Comparison of ENCODE assay signal across 2 cellular contexts in the genomic region with DNA sequence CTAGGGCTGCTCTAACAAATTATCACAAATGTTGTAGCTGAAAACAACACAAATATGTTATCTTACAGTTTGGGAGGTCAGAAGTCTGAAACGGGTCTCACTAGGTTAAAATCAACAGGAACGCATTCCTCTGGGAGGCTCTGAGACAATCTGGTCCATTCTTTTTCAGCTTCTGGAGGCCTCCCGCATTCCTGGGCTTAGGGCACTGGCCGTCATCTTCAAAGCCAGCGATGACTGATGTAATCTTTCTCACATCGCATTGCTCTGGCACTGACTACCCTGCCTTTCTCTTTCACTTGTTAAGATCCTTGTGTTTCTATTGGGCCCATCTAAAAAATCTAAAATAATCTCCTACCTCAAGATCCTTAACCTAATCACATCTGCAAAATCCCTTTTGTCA.
TF ChIP-seq lines count a peak whose summit lies in the region.

No MANE protein-coding gene starts in this region.

TF ChIP-seq in GM23338, 12 proteins besides CTCF, POLR2A, EP300 and RAD21:
- TF ChIP-seq, protein P1, sequence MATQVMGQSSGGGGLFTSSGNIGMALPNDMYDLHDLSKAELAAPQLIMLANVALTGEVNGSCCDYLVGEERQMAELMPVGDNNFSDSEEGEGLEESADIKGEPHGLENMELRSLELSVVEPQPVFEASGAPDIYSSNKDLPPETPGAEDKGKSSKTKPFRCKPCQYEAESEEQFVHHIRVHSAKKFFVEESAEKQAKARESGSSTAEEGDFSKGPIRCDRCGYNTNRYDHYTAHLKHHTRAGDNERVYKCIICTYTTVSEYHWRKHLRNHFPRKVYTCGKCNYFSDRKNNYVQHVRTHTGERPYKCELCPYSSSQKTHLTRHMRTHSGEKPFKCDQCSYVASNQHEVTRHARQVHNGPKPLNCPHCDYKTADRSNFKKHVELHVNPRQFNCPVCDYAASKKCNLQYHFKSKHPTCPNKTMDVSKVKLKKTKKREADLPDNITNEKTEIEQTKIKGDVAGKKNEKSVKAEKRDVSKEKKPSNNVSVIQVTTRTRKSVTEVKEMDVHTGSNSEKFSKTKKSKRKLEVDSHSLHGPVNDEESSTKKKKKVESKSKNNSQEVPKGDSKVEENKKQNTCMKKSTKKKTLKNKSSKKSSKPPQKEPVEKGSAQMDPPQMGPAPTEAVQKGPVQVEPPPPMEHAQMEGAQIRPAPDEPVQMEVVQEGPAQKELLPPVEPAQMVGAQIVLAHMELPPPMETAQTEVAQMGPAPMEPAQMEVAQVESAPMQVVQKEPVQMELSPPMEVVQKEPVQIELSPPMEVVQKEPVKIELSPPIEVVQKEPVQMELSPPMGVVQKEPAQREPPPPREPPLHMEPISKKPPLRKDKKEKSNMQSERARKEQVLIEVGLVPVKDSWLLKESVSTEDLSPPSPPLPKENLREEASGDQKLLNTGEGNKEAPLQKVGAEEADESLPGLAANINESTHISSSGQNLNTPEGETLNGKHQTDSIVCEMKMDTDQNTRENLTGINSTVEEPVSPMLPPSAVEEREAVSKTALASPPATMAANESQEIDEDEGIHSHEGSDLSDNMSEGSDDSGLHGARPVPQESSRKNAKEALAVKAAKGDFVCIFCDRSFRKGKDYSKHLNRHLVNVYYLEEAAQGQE (IDR thresholded peaks at IDR 0.05; ENCODE audit: unreplicated experiment): no peak
- TF ChIP-seq, protein P2, sequence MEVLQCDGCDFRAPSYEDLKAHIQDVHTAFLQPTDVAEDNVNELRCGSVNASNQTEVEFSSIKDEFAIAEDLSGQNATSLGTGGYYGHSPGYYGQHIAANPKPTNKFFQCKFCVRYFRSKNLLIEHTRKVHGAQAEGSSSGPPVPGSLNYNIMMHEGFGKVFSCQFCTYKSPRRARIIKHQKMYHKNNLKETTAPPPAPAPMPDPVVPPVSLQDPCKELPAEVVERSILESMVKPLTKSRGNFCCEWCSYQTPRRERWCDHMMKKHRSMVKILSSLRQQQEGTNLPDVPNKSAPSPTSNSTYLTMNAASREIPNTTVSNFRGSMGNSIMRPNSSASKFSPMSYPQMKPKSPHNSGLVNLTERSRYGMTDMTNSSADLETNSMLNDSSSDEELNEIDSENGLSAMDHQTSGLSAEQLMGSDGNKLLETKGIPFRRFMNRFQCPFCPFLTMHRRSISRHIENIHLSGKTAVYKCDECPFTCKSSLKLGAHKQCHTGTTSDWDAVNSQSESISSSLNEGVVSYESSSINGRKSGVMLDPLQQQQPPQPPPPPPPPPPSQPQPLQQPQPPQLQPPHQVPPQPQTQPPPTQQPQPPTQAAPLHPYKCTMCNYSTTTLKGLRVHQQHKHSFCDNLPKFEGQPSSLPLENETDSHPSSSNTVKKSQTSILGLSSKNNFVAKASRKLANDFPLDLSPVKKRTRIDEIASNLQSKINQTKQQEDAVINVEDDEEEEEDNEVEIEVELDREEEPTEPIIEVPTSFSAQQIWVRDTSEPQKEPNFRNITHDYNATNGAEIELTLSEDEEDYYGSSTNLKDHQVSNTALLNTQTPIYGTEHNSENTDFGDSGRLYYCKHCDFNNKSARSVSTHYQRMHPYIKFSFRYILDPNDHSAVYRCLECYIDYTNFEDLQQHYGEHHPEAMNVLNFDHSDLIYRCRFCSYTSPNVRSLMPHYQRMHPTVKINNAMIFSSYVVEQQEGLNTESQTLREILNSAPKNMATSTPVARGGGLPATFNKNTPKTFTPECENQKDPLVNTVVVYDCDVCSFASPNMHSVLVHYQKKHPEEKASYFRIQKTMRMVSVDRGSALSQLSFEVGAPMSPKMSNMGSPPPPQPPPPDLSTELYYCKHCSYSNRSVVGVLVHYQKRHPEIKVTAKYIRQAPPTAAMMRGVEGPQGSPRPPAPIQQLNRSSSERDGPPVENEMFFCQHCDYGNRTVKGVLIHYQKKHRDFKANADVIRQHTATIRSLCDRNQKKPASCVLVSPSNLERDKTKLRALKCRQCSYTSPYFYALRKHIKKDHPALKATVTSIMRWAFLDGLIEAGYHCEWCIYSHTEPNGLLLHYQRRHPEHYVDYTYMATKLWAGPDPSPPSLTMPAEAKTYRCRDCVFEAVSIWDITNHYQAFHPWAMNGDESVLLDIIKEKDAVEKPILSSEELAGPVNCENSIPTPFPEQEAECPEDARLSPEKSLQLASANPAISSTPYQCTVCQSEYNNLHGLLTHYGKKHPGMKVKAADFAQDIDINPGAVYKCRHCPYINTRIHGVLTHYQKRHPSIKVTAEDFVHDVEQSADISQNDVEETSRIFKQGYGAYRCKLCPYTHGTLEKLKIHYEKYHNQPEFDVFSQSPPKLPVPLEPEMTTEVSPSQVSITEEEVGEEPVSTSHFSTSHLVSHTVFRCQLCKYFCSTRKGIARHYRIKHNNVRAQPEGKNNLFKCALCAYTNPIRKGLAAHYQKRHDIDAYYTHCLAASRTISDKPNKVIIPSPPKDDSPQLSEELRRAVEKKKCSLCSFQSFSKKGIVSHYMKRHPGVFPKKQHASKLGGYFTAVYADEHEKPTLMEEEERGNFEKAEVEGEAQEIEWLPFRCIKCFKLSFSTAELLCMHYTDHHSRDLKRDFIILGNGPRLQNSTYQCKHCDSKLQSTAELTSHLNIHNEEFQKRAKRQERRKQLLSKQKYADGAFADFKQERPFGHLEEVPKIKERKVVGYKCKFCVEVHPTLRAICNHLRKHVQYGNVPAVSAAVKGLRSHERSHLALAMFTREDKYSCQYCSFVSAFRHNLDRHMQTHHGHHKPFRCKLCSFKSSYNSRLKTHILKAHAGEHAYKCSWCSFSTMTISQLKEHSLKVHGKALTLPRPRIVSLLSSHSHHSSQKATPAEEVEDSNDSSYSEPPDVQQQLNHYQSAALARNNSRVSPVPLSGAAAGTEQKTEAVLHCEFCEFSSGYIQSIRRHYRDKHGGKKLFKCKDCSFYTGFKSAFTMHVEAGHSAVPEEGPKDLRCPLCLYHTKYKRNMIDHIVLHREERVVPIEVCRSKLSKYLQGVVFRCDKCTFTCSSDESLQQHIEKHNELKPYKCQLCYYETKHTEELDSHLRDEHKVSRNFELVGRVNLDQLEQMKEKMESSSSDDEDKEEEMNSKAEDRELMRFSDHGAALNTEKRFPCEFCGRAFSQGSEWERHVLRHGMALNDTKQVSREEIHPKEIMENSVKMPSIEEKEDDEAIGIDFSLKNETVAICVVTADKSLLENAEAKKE (CRISPR knock-in tag; IDR thresholded peaks at IDR 0.05): no peak
- no peak for TF ChIP-seq NANOG (IDR thresholded peaks at IDR 0.05; ENCODE audit: borderline replicate concordance)
- TF ChIP-seq POLR2AphosphoS5 (IDR thresholded peaks at IDR 0.05; ENCODE audit: low read depth): no peak
- TF ChIP-seq JUNB (IDR thresholded peaks at IDR 0.05; ENCODE audit: unreplicated experiment): no peak
- no peak for TF ChIP-seq EZH2 (IDR thresholded peaks at IDR 0.05; ENCODE audit: low read depth, unreplicated experiment)

TF ChIP-seq in WTC11, 78 proteins besides CTCF, POLR2A, EP300 and RAD21 (continued from another document):
- TF ChIP-seq, protein P3, sequence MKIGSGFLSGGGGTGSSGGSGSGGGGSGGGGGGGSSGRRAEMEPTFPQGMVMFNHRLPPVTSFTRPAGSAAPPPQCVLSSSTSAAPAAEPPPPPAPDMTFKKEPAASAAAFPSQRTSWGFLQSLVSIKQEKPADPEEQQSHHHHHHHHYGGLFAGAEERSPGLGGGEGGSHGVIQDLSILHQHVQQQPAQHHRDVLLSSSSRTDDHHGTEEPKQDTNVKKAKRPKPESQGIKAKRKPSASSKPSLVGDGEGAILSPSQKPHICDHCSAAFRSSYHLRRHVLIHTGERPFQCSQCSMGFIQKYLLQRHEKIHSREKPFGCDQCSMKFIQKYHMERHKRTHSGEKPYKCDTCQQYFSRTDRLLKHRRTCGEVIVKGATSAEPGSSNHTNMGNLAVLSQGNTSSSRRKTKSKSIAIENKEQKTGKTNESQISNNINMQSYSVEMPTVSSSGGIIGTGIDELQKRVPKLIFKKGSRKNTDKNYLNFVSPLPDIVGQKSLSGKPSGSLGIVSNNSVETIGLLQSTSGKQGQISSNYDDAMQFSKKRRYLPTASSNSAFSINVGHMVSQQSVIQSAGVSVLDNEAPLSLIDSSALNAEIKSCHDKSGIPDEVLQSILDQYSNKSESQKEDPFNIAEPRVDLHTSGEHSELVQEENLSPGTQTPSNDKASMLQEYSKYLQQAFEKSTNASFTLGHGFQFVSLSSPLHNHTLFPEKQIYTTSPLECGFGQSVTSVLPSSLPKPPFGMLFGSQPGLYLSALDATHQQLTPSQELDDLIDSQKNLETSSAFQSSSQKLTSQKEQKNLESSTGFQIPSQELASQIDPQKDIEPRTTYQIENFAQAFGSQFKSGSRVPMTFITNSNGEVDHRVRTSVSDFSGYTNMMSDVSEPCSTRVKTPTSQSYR (CRISPR knock-in tag; IDR thresholded peaks at IDR 0.05): no peak
- TF ChIP-seq GRHL2 (CRISPR knock-in tag; IDR thresholded peaks at IDR 0.05; ENCODE audit: insufficient replicate concordance, severe bottlenecking): no peak
- no peak for TF ChIP-seq ZNF396 (CRISPR knock-in tag; IDR thresholded peaks at IDR 0.05; ENCODE audit: borderline replicate concordance)
- TF ChIP-seq ZNF138 (CRISPR knock-in tag; conservative IDR thresholded peaks at IDR 0.05): no peak
